4 cellular contexts compared by ENCODE assay signal in genomic region chr1:155193991-155194240, GRCh38. TPM values are rescaled to one million over a fixed set of nuclear protein-coding genes. Genes with fewer than 3 reads are reported as not detected.
DNase-seq lines count a peak whose midpoint lies in the region; ATAC-seq and TF ChIP-seq lines count a peak whose summit lies in the region.
"Not testable (repeated sequence)": the region's sequence is repeated elsewhere in the genome, so short reads cannot be mapped to it uniquely, and the experiment has no call there.

No MANE protein-coding gene starts in this region.

- DNase-seq in adrenal gland; stimulated activated naive B cell treated with anti-CD40 and anti-IgM and Interleukin-4, amounts not matched to agents 10 μg/mL and 1 μg/mL and 100 μg/mL, for 72 hours: not testable (repeated sequence)

- peak overlapping the region; percentile 85 to 87 for H3K4me3 Mint-ChIP-seq in stimulated activated naive B cell treated with anti-CD40 and anti-IgM and Interleukin-4, amounts not matched to agents 10 μg/mL and 1 μg/mL and 100 μg/mL, for 72 hours

- WGBS in adrenal gland, 4 donors, result 6 to 14% (median 10%) methylated on average over 9 to 16 of the region's 16 CpGs

- H3K36me3 ChIP-seq in HUES6 (ENCODE audit: control insufficient read depth, insufficient read depth, low read length), result peaks cover 26% of the 10 kb centered on the region
- not testable (repeated sequence) for H3K36me3 ChIP-seq in adrenal gland (replicated peaks in 1 of 2)
- peaks cover 33% of the 10 kb centered on the region for H3K36me3 ChIP-seq in iPS-20b (ENCODE audit: insufficient read depth, low read depth, low read length)

- H3K27ac ChIP-seq in HUES6 (ENCODE audit: low read depth, low read length), result peak overlapping the region; percentile 54; the same call in 1 of the 2 replicates
- H3K27ac ChIP-seq in adrenal gland, result peak overlapping the region in 4 of 5 donors; percentile 60 to 91 (median 73)
- peak overlapping the region; percentile 89 for H3K27ac ChIP-seq in iPS-20b (ENCODE audit: low read length)

- not testable (repeated sequence) for H3K9me3 ChIP-seq in HUES6 (ENCODE audit: control insufficient read depth, insufficient read depth, low read depth, low read length); adrenal gland (replicated peaks in 1 of 3); iPS-20b (ENCODE audit: insufficient read depth, low read depth, low read length)

- not testable (repeated sequence) for H3K27me3 Mint-ChIP-seq in stimulated activated naive B cell treated with anti-CD40 and anti-IgM and Interleukin-4, amounts not matched to agents 10 μg/mL and 1 μg/mL and 100 μg/mL, for 72 hours

- not testable (repeated sequence) for H3K27me3 ChIP-seq in HUES6 (ENCODE audit: control insufficient read depth, insufficient read depth, low read length); adrenal gland; iPS-20b (ENCODE audit: insufficient read depth, low read length)

- H3K9ac ChIP-seq in HUES6 (ENCODE audit: low read length) (peak overlapping the region; percentile 87), iPS-20b (ENCODE audit: low read depth, low read length) (peak overlapping the region; percentile 92; the same call in 1 of the 2 replicates)

- H3K4me1 ChIP-seq in HUES6 (ENCODE audit: control insufficient read depth, insufficient read depth, low read length) (peaks cover 15% of the 10 kb centered on the region), adrenal gland (replicated peaks in 1 of 2) (peaks cover 26 to 45% of the 10 kb centered on the region in 2 donors), iPS-20b (ENCODE audit: insufficient read depth, low read length) (peaks cover 19% of the 10 kb centered on the region)

- peaks cover 22 to 27% of the 10 kb centered on the region in 2 donors for H3K4me1 Mint-ChIP-seq in stimulated activated naive B cell treated with anti-CD40 and anti-IgM and Interleukin-4, amounts not matched to agents 10 μg/mL and 1 μg/mL and 100 μg/mL, for 72 hours

- TF ChIP-seq POLR2A in adrenal gland (IDR thresholded peaks at IDR 0.05), result not testable (repeated sequence)

- H3K9me3 Mint-ChIP-seq in stimulated activated naive B cell treated with anti-CD40 and anti-IgM and Interleukin-4, amounts not matched to agents 10 μg/mL and 1 μg/mL and 100 μg/mL, for 72 hours, result not testable (repeated sequence)

- intact Hi-C loops in adrenal gland (cut with DNase I), result not testable (repeated sequence)

- H3K4me3 ChIP-seq in HUES6 (ENCODE audit: low read depth, low read length) (peak overlapping the region; percentile 76), adrenal gland (peak overlapping the region in 3 of 4 donors; percentile 1 to 59 (median 25)), iPS-20b (ENCODE audit: low read length) (peak overlapping the region; percentile 99)

- H3K36me3 Mint-ChIP-seq in stimulated activated naive B cell treated with anti-CD40 and anti-IgM and Interleukin-4, amounts not matched to agents 10 μg/mL and 1 μg/mL and 100 μg/mL, for 72 hours, result peaks cover 2 to 13% of the 10 kb centered on the region in 2 donors

- not testable (repeated sequence) for TF ChIP-seq CTCF in adrenal gland (IDR thresholded peaks at IDR 0.05)

- not testable (repeated sequence) for ATAC-seq in stimulated activated naive B cell treated with anti-CD40 and anti-IgM and Interleukin-4, amounts not matched to agents 10 μg/mL and 1 μg/mL and 100 μg/mL, for 72 hours (replicated peaks)

- H3K27ac Mint-ChIP-seq in stimulated activated naive B cell treated with anti-CD40 and anti-IgM and Interleukin-4, amounts not matched to agents 10 μg/mL and 1 μg/mL and 100 μg/mL, for 72 hours, result peak overlapping the region; percentile 89

RNA-seq across cellular contexts. Expression of gene THBS3, which starts 13.8 kb away (rescaled TPM):
- 10 to 100 TPM in 6 of 8 donors, 1 to 10 TPM in 2; 7.1 to 38.6 (median 16.1) TPM for total RNA-seq in adrenal gland
- polyA plus RNA-seq in adrenal gland, result 100 to 1,000 TPM in 1 of 3 donors, 10 to 100 TPM in 1, 1 to 10 TPM in 1; 9.6 to 147 (median 71.3) TPM

RNA-seq across cellular contexts. Expression of gene MTX1, which starts 14.6 kb away (rescaled TPM):
- 10 to 100 TPM; 39.2 to 83.8 (median 45.5) TPM for total RNA-seq in adrenal gland
- 100 to 1,000 TPM in 1 of 3 donors, 10 to 100 TPM in 2; 26.7 to 111 (median 79.8) TPM for polyA plus RNA-seq in adrenal gland

RNA-seq across cellular contexts. Expression of gene TRIM46, which starts 20.3 kb away (rescaled TPM):
- total RNA-seq in adrenal gland, result under 1 TPM in 6 of 8 donors, not detected in 2; 0.19 to 0.96 (median 0.55) TPM
- 1 to 10 TPM in 2 of 3 donors, under 1 TPM in 1; 0.38 to 5.6 (median 1.2) TPM for polyA plus RNA-seq in adrenal gland

RNA-seq across cellular contexts. Expression of gene KRTCAP2, which starts 20.8 kb away (rescaled TPM):
- 100 to 1,000 TPM in 7 of 8 donors, 10 to 100 TPM in 1; 76.1 to 252 (median 169) TPM for total RNA-seq in adrenal gland
- polyA plus RNA-seq in adrenal gland, result 100 to 1,000 TPM; 383 to 806 (median 704) TPM

RNA-seq across cellular contexts. Expression of gene DPM3, which starts 53.6 kb away (rescaled TPM):
- total RNA-seq in adrenal gland, result 100 to 1,000 TPM; 136 to 192 (median 163) TPM
- 1,000 to 10,000 TPM in 2 of 3 donors, 1 to 10 TPM in 1; 6.8 to 1,427 (median 1,371) TPM for polyA plus RNA-seq in adrenal gland

Comparison
In these comparisons a context has a peak if more than half of its experiments do, and no peak if none do; other contexts are left out.
1. H3K4me3 ChIP-seq: peak in every context shown above with its lines; median percentile 99 in iPS-20b; 76 in HUES6; 25 in adrenal gland.